Comparison of ENCODE assay signal across 1 cellular context in genomic region chr20:62387219-62387913, GRCh38.
TF ChIP-seq lines count a peak whose summit lies in the region.

No MANE protein-coding gene starts in this region.

TF ChIP-seq in endothelial cell of umbilical vein, 7 proteins besides CTCF, POLR2A, EP300 and RAD21:
- no peak for TF ChIP-seq POLR2AphosphoS5 (IDR thresholded peaks at IDR 0.05; ENCODE audit: insufficient read depth, low read depth, low read length)
- no peak for TF ChIP-seq MAX (IDR thresholded peaks at IDR 0.05; ENCODE audit: insufficient read depth, insufficient read length)
- no peak for TF ChIP-seq JUN (IDR thresholded peaks at IDR 0.05; ENCODE audit: borderline replicate concordance, insufficient read depth, insufficient read length, low read depth)
- TF ChIP-seq GATA2 (IDR thresholded peaks at IDR 0.05; ENCODE audit: insufficient read depth, insufficient read length, low read depth, low read length) = no peak
- TF ChIP-seq MYC (IDR thresholded peaks at IDR 0.05; ENCODE audit: low read depth, low read length) = no peak
- no peak for TF ChIP-seq EZH2 (IDR thresholded peaks at IDR 0.05; ENCODE audit: borderline replicate concordance, low read depth, low read length, severe bottlenecking)
- TF ChIP-seq FOS (IDR thresholded peaks at IDR 0.05; ENCODE audit: borderline replicate concordance, insufficient read depth, low read length) = no peak
